In the genomic region with DNA sequence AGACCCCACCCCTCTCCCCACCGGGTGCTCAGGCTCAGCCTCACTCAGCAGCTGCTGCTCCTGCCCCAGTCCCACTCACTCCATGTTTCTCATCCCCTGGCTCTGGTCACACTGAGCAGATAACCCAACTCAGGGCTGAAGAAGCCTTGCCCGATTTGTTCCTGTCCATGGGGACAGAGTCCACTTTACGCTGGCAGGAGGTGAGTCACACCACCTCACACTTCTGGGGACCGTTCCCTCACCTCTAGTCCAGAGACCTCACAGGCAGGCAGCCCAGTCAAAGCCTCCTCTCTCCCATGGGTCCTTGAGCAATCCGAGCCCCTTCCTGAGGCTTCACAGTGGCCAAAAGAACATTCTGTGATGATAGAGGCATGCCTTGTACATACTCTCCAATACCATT, we compare ENCODE assay signal across 1 cellular context.
TF ChIP-seq lines count a peak whose summit lies in the region.

No MANE protein-coding gene starts in this region.

TF ChIP-seq in HepG2, 621 proteins besides CTCF, POLR2A, EP300 and RAD21 (continued from another document):
- TF ChIP-seq ZSCAN22 (CRISPR knock-in tag; IDR thresholded peaks at IDR 0.05) (no peak), SUZ12 (IDR thresholded peaks at IDR 0.05; ENCODE audit: low read depth, low read length) (no peak), SRSF4 (IDR thresholded peaks at IDR 0.05; ENCODE audit: low read depth, low read length, poor library complexity, severe bottlenecking) (no peak), CREM (IDR thresholded peaks at IDR 0.05) (peak; percentile 28; the same call in 1 of the 2 replicates), CREM (CRISPR knock-in tag; IDR thresholded peaks at IDR 0.05) (no peak), AHR (CRISPR knock-in tag; IDR thresholded peaks at IDR 0.05) (no peak), GATAD1 (CRISPR knock-in tag; IDR thresholded peaks at IDR 0.05) (no peak; the same call in 1 of the 2 replicates)
